8 cellular contexts compared by ENCODE assay signal in the genomic region with DNA sequence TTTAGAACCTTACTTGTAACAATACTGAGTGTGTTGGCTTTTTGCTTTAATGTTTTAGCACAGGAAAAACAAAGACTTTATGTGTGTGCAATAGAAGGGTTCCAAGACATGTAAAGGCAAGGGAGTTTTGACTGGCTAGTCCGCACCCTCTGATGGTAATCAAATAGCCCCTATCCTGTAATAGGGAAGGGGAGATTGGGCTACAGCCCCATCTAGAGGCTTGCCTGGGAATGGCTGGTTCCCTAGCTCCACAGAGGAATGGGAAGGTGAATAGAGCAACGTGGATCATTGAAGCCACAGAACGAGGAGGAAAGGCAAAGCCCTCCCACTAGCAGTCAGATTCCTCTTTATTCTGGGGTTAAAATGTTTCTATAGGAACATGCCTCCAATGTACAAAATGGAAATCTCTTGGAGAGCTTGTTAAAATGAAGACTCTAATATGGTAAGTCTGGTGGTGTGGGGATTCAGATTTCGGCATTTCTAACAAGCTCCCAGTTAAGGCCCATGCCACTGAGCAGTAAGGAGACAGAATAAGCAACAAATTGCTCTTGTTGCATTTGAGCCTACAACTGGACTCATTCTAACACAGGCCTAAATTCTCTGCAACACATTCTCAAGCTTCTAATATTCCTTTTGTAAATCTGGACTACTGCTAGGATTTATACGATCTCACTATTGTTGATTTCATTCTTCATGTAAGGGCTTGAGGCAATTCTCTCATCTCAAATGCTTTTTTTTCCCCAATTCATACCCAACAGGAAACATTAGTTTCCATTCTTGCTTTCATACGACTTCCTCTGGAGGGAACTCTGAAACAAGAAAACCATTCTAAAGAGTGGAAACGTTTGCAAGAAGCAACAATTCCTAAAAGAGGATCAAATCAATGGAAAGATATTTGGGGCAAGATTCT. TPM values are rescaled to one million over a fixed set of nuclear protein-coding genes. Genes with fewer than 3 reads are reported as not detected.
DNase-seq lines count a peak whose midpoint lies in the region; ATAC-seq, FAIRE-seq and TF ChIP-seq lines count a peak whose summit lies in the region.

No MANE protein-coding gene starts in this region.

- no peak overlapping the region for H3K4me3 Mint-ChIP-seq in activated T-cell treated with anti-CD3 and anti-CD28 coated beads, Interleukin-2, amount 50 U/mL, for 4 hours

- H3K4me1 ChIP-seq in prostate gland (replicated peaks) = no peaks in the 10 kb centered on the region

- H3K9me3 Mint-ChIP-seq in activated T-cell treated with anti-CD3 and anti-CD28 coated beads, Interleukin-2, amount 50 U/mL, for 4 hours = no peaks in the 10 kb centered on the region

- DNase-seq in activated effector memory CD4-positive, alpha-beta T cell treated with anti-CD3 and anti-CD28 coated beads, Interleukin-2, amount 50 U/mL, for 16 hours = peak; percentile 71
- DNase-seq in activated effector memory CD4-positive, alpha-beta T cell treated with Interleukin-2 at 50 U/mL for 16 hours = no peak
- peak; percentile 40 for DNase-seq in NCI-H2029 treated with DMSO at 0.1 percent for 48 hours (lab: John Stamatoyannopoulos, UW)
- DNase-seq in activated T-cell treated with anti-CD3 and anti-CD28 coated beads, Interleukin-2, amount 50 U/mL, for 4 hours = no peak
- peak; percentile 30 to 53 for DNase-seq in frontal cortex (ENCODE audit: low spot score in 2 of 2)
- peak; percentile 68 for DNase-seq in prostate gland (ENCODE audit: low spot score)

- H3K9me3 ChIP-seq in prostate gland = no peaks in the 10 kb centered on the region

- peak overlapping the region in 1 of 2 donors; percentile 22 for H3K27ac ChIP-seq in prostate gland

- 53% methylated on average over 7 of the region's 7 CpGs for WGBS in prostate gland

- ATAC-seq in activated T-cell treated with anti-CD3 and anti-CD28 coated beads, Interleukin-2, amount 50 U/mL, for 4 hours = peak; percentile 63 to 66
- ATAC-seq in GM19035 (IDR thresholded peaks at IDR 0.05; ENCODE audit: unreplicated experiment) = no peak
- no peak for ATAC-seq in GM21723 (IDR thresholded peaks at IDR 0.05; ENCODE audit: unreplicated experiment)

- H3K4me1 Mint-ChIP-seq in activated T-cell treated with anti-CD3 and anti-CD28 coated beads, Interleukin-2, amount 50 U/mL, for 4 hours (ENCODE audit: low read depth) = peaks cover 23% of the 10 kb centered on the region

- no peak for TF ChIP-seq POLR2A in prostate gland (IDR thresholded peaks at IDR 0.05)

- H3K36me3 ChIP-seq in prostate gland = no peaks in the 10 kb centered on the region

- no peaks in the 10 kb centered on the region for H3K27me3 Mint-ChIP-seq in activated T-cell treated with anti-CD3 and anti-CD28 coated beads, Interleukin-2, amount 50 U/mL, for 4 hours (ENCODE audit: low read depth)

- H3K36me3 Mint-ChIP-seq in activated T-cell treated with anti-CD3 and anti-CD28 coated beads, Interleukin-2, amount 50 U/mL, for 4 hours (ENCODE audit: insufficient read depth) = peaks cover 49% of the 10 kb centered on the region

- no peaks in the 10 kb centered on the region for H3K27me3 ChIP-seq in prostate gland (replicated peaks; ENCODE audit: insufficient read depth)

- no peak overlapping the region for H3K4me3 ChIP-seq in prostate gland

- intact Hi-C loops in prostate gland (cut with DNase I) = loop anchor here (5.0 to 10.0 kb wide), 3 partner anchors 107 to 459 kb away; a partner anchor contains a TSS

- no peak for FAIRE-seq in frontal cortex (lab: Jason Lieb, UNC)

- peak; percentile 78 to 94 (median 88) for TF ChIP-seq CTCF in prostate gland (IDR thresholded peaks at IDR 0.05)

RNA-seq across cellular contexts. Expression of a gene that starts 57.1 kb away (rescaled TPM):
- 10 to 100 TPM; 43.9 to 50.2 (median 46.5) TPM for total RNA-seq in activated T-cell treated with anti-CD3 and anti-CD28 coated beads, Interleukin-2, amount 50 U/mL, for 4 hours
- total RNA-seq in frontal cortex = 44.4 TPM
- 10 to 100 TPM; 14.3 to 20.5 TPM for total RNA-seq in prostate gland

Comparison
In these comparisons a context has a peak if more than half of its experiments do, and no peak if none do; other contexts are left out.
1. DNase-seq: peak in activated effector memory CD4-positive, alpha-beta T cell treated with anti-CD3 and anti-CD28 coated beads, Interleukin-2, amount 50 U/mL, for 16 hours (single experiment), NCI-H2029 treated with DMSO at 0.1 percent for 48 hours (single experiment), frontal cortex (2 of 2) and prostate gland (single experiment); none in activated effector memory CD4-positive, alpha-beta T cell treated with Interleukin-2 at 50 U/mL for 16 hours (single experiment) and activated T-cell treated with anti-CD3 and anti-CD28 coated beads, Interleukin-2, amount 50 U/mL, for 4 hours (single experiment).
2. ATAC-seq: peak in activated T-cell treated with anti-CD3 and anti-CD28 coated beads, Interleukin-2, amount 50 U/mL, for 4 hours (2 of 2); none in GM19035 (single experiment) and GM21723 (single experiment).